22 cellular contexts compared by ENCODE assay signal in genomic region chr2:39688181-39688580, GRCh38. TPM values are rescaled to one million over a fixed set of nuclear protein-coding genes. Genes with fewer than 3 reads are reported as not detected.
"Had no signal": no experiment of that assay in that cellular context is flagged by ENCODE, and none has a peak within 500 bp of the region (broad histone marks: within the 10 kb centered on the region; RNA-seq: fewer than 3 reads in every experiment).

No MANE protein-coding gene starts in this region.

- H3K4me3 Mint-ChIP-seq: activated T-cell treated with anti-CD3 and anti-CD28 coated beads, Interleukin-2, amount 50 U/mL, for 72 hours; naive B cell; neural progenitor cell; stimulated activated naive CD8-positive, alpha-beta T cell treated with anti-CD3 and anti-CD28 coated beads, Interleukin-15, Interleukin-2, amounts not matched to agents 100 ng/mL and 50 ng/mL, for 24 hours had no signal

- H3K4me1 Mint-ChIP-seq: naive B cell had no signal

- H3K36me3 Mint-ChIP-seq: activated naive CD4-positive, alpha-beta T cell treated with anti-CD3 and anti-CD28 coated beads, Interleukin-2, amount 50 U/mL, for 72 hours had no signal

- H3K27ac Mint-ChIP-seq: activated naive CD4-positive, alpha-beta T cell treated with anti-CD3 and anti-CD28 coated beads, Interleukin-2, amount 50 U/mL, for 72 hours; activated T-cell treated with anti-CD3 and anti-CD28 coated beads, Interleukin-2, amount 50 U/mL, for 72 hours; naive B cell; neural progenitor cell; stimulated activated naive CD8-positive, alpha-beta T cell treated with anti-CD3 and anti-CD28 coated beads, Interleukin-15, Interleukin-2, amounts not matched to agents 100 ng/mL and 50 ng/mL, for 24 hours had no signal

- DNase-seq: activated CD4-positive, CD25-positive, alpha-beta regulatory T cell treated with anti-CD3 and anti-CD28 coated beads, Interleukin-2, amount 50 U/mL, for 72 hours; activated CD8-positive, alpha-beta memory T cell treated with anti-CD3 and anti-CD28 coated beads for 24 hours; activated CD8-positive, alpha-beta memory T cell treated with anti-CD3 and anti-CD28 coated beads, Interleukin-2, amount 50 U/mL, for 48 hours; activated effector memory CD4-positive, alpha-beta T cell treated with anti-CD3 and anti-CD28 coated beads, Interleukin-2, amount 50 U/mL, for 16 hours; activated T-cell treated with anti-CD3 and anti-CD28 coated beads, Interleukin-2, amount 50 U/mL, for 72 hours; adrenal gland; effector CD4-positive, alpha-beta T cell; heart left ventricle; kidney; left lung; mucosa of descending colon; naive B cell; ovary; psoas muscle; right cardiac atrium; T-helper 9 cell; uterus had no signal

- ATAC-seq: activated naive CD4-positive, alpha-beta T cell treated with anti-CD3 and anti-CD28 coated beads, Interleukin-2, amount 50 U/mL, for 72 hours; activated T-cell treated with anti-CD3 and anti-CD28 coated beads, Interleukin-2, amount 50 U/mL, for 72 hours; gastroesophageal sphincter; heart left ventricle; left lung; mucosa of descending colon; psoas muscle; right cardiac atrium had no signal

RNA-seq across cellular contexts. Expression of gene TMEM178A, which starts 22.5 kb away (rescaled TPM):
- total RNA-seq: lung microvascular endothelial cell had no signal
